Comparison of ENCODE assay signal across 7 cellular contexts in the genomic region with DNA sequence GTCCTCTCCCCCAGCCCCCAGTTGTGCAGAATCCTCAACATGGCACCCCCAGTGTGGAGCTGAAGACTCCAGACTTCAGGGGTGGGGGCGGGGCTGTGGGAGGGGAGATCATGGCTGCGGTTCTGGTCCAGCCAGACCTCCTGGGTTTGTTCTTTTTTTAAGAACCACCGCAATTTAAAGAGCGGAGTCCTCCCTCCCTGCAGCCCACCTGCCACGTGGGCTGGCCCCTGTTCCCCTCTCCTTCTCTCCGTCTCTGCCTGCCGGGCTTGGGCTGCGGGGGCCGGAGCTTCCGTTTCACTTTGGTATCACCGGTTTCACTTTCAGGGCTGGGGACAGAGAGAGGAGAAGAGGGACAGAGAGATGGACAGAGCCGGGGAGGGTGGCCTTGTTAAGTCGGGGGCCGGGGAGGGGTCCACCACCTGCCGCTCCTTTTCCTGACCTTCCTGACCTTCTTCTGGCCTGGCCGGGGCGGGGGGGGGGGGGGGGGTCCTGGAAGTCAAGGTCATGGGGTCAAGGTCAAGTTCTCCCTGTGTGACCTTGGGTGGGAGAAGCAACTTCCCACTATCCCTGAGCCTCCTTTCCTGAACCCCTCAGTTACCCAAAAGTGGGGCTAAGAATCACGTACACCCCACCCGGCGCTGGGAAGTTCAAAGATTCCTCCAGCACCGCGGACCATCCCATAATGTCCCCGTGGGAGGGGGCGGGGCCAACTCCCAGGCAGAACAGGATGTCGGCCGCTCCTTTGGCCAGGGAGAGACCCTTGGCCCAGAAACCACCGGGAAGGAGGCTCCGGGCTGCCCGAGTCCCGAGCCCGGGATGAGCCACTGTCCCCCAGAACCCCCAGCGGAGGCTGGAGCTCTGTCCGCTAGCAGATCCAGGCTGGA. TPM values are rescaled to one million over a fixed set of nuclear protein-coding genes. Genes with fewer than 3 reads are reported as not detected.
DNase-seq lines count a peak whose midpoint lies in the region; TF ChIP-seq lines count a peak whose summit lies in the region.

No MANE protein-coding gene starts in this region.

- intact Hi-C loops in Caco-2 (cut with micrococcal nuclease; ENCODE audit: unreplicated experiment): no loop called here

- H3K4me1 Mint-ChIP-seq in Caco-2 (ENCODE audit: low read depth, unreplicated experiment): no peaks in the 10 kb centered on the region

- BruUV-seq in Caco-2 (replicated peaks; lab: Mats Ljungman, UMichigan): no TSS peak

- H3K9me3 ChIP-seq in mononuclear cell (ENCODE audit: low read depth, low read length): no peaks in the 10 kb centered on the region
- no peaks in the 10 kb centered on the region for H3K9me3 ChIP-seq in tibial nerve
- no peaks in the 10 kb centered on the region for H3K9me3 ChIP-seq in Caco-2

- H3K4me3 Mint-ChIP-seq in Caco-2 (ENCODE audit: unreplicated experiment): no peak overlapping the region

- H3K9me3 Mint-ChIP-seq in Caco-2 (ENCODE audit: unreplicated experiment): no peaks in the 10 kb centered on the region

- peaks cover 4% of the 10 kb centered on the region for H3K36me3 Mint-ChIP-seq in Caco-2 (ENCODE audit: insufficient read depth, unreplicated experiment)

- H3K27ac ChIP-seq in caudate nucleus (ENCODE audit: low read depth, low read length): peak overlapping the region; percentile 58
- H3K27ac ChIP-seq in tibial nerve: peak overlapping the region; percentile 56 to 87 (median 82)

- H3K4me3 ChIP-seq in mononuclear cell (ENCODE audit: low read length) (peak overlapping the region; percentile 45), tibial nerve (peak overlapping the region; percentile 40 to 66 (median 64)), Caco-2 (ENCODE audit: low read depth, low read length) (no peak overlapping the region)

- TF ChIP-seq POLR2A in GM19193 (IDR thresholded peaks at IDR 0.05; ENCODE audit: extremely low read depth, insufficient read depth, insufficient read length): peak; percentile 58
- peak; percentile 43 for TF ChIP-seq POLR2A in Raji (IDR thresholded peaks at IDR 0.05; ENCODE audit: insufficient read depth, low read depth, low read length)
- no peak for TF ChIP-seq POLR2A in tibial nerve (IDR thresholded peaks at IDR 0.05)

- no peak for TF ChIP-seq CTCF in tibial nerve (IDR thresholded peaks at IDR 0.05)
- no peak for TF ChIP-seq CTCF in Caco-2 (IDR thresholded peaks at IDR 0.05; ENCODE audit: insufficient read depth in 1 of 2, low read depth in 1 of 2, low read length in 1 of 2, severe bottlenecking in 1 of 2, unreplicated experiment in 1 of 2)

- TF ChIP-seq EP300 in tibial nerve (IDR thresholded peaks at IDR 0.05): no peak

- H3K4me1 ChIP-seq in mononuclear cell (ENCODE audit: insufficient read depth, low read length) (peaks cover 51% of the 10 kb centered on the region), tibial nerve (peaks cover 3 to 18% (median 14%) of the 10 kb centered on the region in 4 donors), Caco-2 (no peaks in the 10 kb centered on the region)

- H3K36me3 ChIP-seq in tibial nerve: no peaks in the 10 kb centered on the region
- no peaks in the 10 kb centered on the region for H3K36me3 ChIP-seq in Caco-2 (ENCODE audit: control insufficient read depth, insufficient read depth, low read length)

- no peak overlapping the region for H3K27ac Mint-ChIP-seq in Caco-2 (ENCODE audit: unreplicated experiment)

- DNase-seq in caudate nucleus (lab: John Stamatoyannopoulos, UW): peak in 2 of 61 donors; percentile 12 to 29
- DNase-seq in tibial nerve (ENCODE audit: low spot score in 2 of 2): peak; percentile 73 to 76
- no peak for DNase-seq in superior temporal gyrus (ENCODE audit: extremely low spot score)
- no peak for DNase-seq in Caco-2

- CTCF ChIA-PET in Caco-2 (lab: Charles Lee): interaction anchor here (0.7 kb wide), 1 partner anchor 86 kb away, joined by 5 read pairs; no protein-coding TSS in a partner anchor

- no peaks in the 10 kb centered on the region for H3K27me3 ChIP-seq in mononuclear cell (ENCODE audit: insufficient read depth, low read length)
- no peaks in the 10 kb centered on the region for H3K27me3 ChIP-seq in tibial nerve
- no peaks in the 10 kb centered on the region for H3K27me3 ChIP-seq in Caco-2 (replicated peaks; ENCODE audit: control insufficient read depth, insufficient read depth, low read length)

- POLR2A ChIA-PET in Caco-2 (lab: Charles Lee): no interaction called here

- H3K27me3 Mint-ChIP-seq in Caco-2 (ENCODE audit: insufficient read depth, unreplicated experiment): no peaks in the 10 kb centered on the region

- 4 to 9% methylated on average over 24 to 31 of the region's 33 CpGs for WGBS in tibial nerve, 2 donors

RNA-seq across cellular contexts. Expression of a gene that starts 11.3 kb away (rescaled TPM):
- total RNA-seq in mononuclear cell: 91.1 TPM
- total RNA-seq in tibial nerve: 10 to 100 TPM; 64.9 to 97.7 (median 86.7) TPM
- total RNA-seq in Caco-2 (2022): 11.9 and 14.7 TPM in 2 replicates

RNA-seq across cellular contexts. Expression of a gene that starts 45.9 kb away (rescaled TPM):
- total RNA-seq in mononuclear cell (56.4 TPM), tibial nerve (100 to 1,000 TPM in 1 of 4 donors, 10 to 100 TPM in 3; 36.9 to 128 (median 75.0) TPM), Caco-2 (2022) (149 and 163 TPM in 2 replicates)

Comparison
In these comparisons a context has a peak if more than half of its experiments do, and no peak if none do; other contexts are left out.
1. POLR2A ChIP-seq: peak in GM19193 (single experiment) and Raji (single experiment); none in tibial nerve (0 of 2).
2. DNase-seq: peak in tibial nerve (2 of 2); none in superior temporal gyrus (single experiment) and Caco-2 (0 of 2).